Comparison of ENCODE assay signal across 14 cellular contexts in genomic region chr17:74744349-74744713, GRCh38. TPM values are rescaled to one million over a fixed set of nuclear protein-coding genes. Genes with fewer than 3 reads are reported as not detected.
DNase-seq lines count a peak whose midpoint lies in the region; ATAC-seq, FAIRE-seq and TF ChIP-seq lines count a peak whose summit lies in the region.
"Had no signal": no experiment of that assay in that cellular context is flagged by ENCODE, and none has a peak within 500 bp of the region (broad histone marks: within the 10 kb centered on the region; RNA-seq: fewer than 3 reads in every experiment).

No MANE protein-coding gene starts in this region.

- H2BK120ac ChIP-seq in neuronal stem cell (ENCODE audit: low read depth, low read length): no peak overlapping the region

- H3K36me3 ChIP-seq in HEK293 (ENCODE audit: control insufficient read depth in 2 of 2, insufficient read depth in 1 of 2, low read length in 2 of 2) (no peaks in the 10 kb centered on the region), GM12878 (ENCODE audit: control insufficient read depth in 2 of 2, insufficient read depth in 2 of 2, low read length in 1 of 2) (no peaks in the 10 kb centered on the region), neuronal stem cell (replicated peaks in 1 of 2; ENCODE audit: control insufficient read depth in 2 of 2, insufficient read depth in 2 of 2, low read length in 2 of 2) (no peaks in the 10 kb centered on the region)
- H3K36me3 ChIP-seq: heart right ventricle had no signal

- H4K20me1 ChIP-seq in GM12878 (ENCODE audit: control insufficient read depth, insufficient read depth): no peaks in the 10 kb centered on the region

- H3K27ac ChIP-seq in HEK293 (ENCODE audit: extremely low read depth, low read depth, low read length) (no peak overlapping the region), GM12878 (ENCODE audit: control insufficient read depth, insufficient read depth) (no peak overlapping the region), neuronal stem cell (replicated peaks; ENCODE audit: low read length) (no peak overlapping the region)
- H3K27ac ChIP-seq: testis had no signal

- CTCF ChIA-PET in HEK293 (lab: Yijun Ruan, JAX): interaction anchor here (0.7 to 4.7 kb wide), 24 partner anchors 8 to 218 kb away, joined by 3 to 84 read pairs (median 6); partner anchors contain the start of genes GRIN2C, NAT9 and RAB37
- CTCF ChIA-PET in GM12878 (lab: Yijun Ruan, JAX): interaction anchor here (0.6 to 4.5 kb wide), 16 partner anchors 8 to 217 kb away, joined by 3 to 98 read pairs (median 22); partner anchors contain the start of genes FDXR, GRIN2C, NAT9 and RAB37

- TF ChIP-seq EP300 in GM12878 (IDR thresholded peaks at IDR 0.05; ENCODE audit: borderline replicate concordance in 1 of 2, control insufficient read depth in 1 of 2, low read depth in 2 of 2, low read length in 2 of 2): no peak

- peak overlapping the region; percentile 72 for H3K4me3 Mint-ChIP-seq in T-helper 1 cell treated with Interleukin-12 subunit alpha and Interleukin-12 subunit beta and Interleukin-4 antibody, amounts not matched to agents 30 μg/mL and 1 μg/mL, for 36 hours

- no peak overlapping the region for H3K4me3 ChIP-seq in HEK293 (ENCODE audit: low read depth, low read length)
- H3K4me3 ChIP-seq in GM12878: no peak overlapping the region
- peak overlapping the region in 1 of 2 donors; percentile 27 for H3K4me3 ChIP-seq in neuronal stem cell (ENCODE audit: low read length in 2 of 2)
- H3K4me3 ChIP-seq: testis had no signal

- H2BK12ac ChIP-seq in neuronal stem cell (ENCODE audit: low read length): no peak overlapping the region

- no peaks in the 10 kb centered on the region for H3K9me3 Mint-ChIP-seq in T-helper 1 cell treated with Interleukin-12 subunit alpha and Interleukin-12 subunit beta and Interleukin-4 antibody, amounts not matched to agents 30 μg/mL and 1 μg/mL, for 36 hours

- DNase-seq in T-helper 1 cell (no peak), GM12878 (ENCODE audit: low read depth, low spot score) (no peak), neuronal stem cell (ENCODE audit: low spot score) (no peak), NCI-H2171 (lab: John Stamatoyannopoulos, UW) (no peak), GOT3 (lab: John Stamatoyannopoulos, UW) (no peak)

- intact Hi-C loops in GM12878 (cut with micrococcal nuclease; ENCODE audit: unreplicated experiment): loop anchor here (1.0 to 2.0 kb wide), 2 partner anchors 36 to 118 kb away; no protein-coding TSS in a partner anchor

- H2AFZ ChIP-seq in GM12878 (ENCODE audit: control insufficient read depth, low read depth, low read length) (no peak overlapping the region), neuronal stem cell (ENCODE audit: low read length) (peak overlapping the region; percentile 23)

- H2BK15ac ChIP-seq in neuronal stem cell (ENCODE audit: low read length): peak overlapping the region; percentile 13

- RAD21 ChIA-PET in GM12878 (lab: Charles Lee; ENCODE audit: unreplicated experiment): interaction anchor here (0.5 to 3.0 kb wide), 9 partner anchors 7 to 128 kb away, joined by 4 to 30 read pairs (median 9); partner anchors contain the start of genes FDXR and RAB37

- FAIRE-seq in GM12878 (lab: Jason Lieb, UNC): no peak
- FAIRE-seq: small intestine had no signal

- no TSS peak for BruUV-seq in GM12878 (replicated peaks; lab: Mats Ljungman, UMichigan)

- H3K18ac ChIP-seq in neuronal stem cell (ENCODE audit: low read length): no peak overlapping the region

- peaks cover 10% of the 10 kb centered on the region for H3K79me1 ChIP-seq in neuronal stem cell (ENCODE audit: low read depth, low read length)

- SMC1A ChIA-PET in GM12878 (lab: Charles Lee; ENCODE audit: uncharacterized antibody, unreplicated experiment): interaction anchor here (0.9 to 2.3 kb wide), 6 partner anchors 25 to 121 kb away, joined by 3 to 13 read pairs (median 4); no protein-coding TSS in a partner anchor

- no peaks in the 10 kb centered on the region for H3K27me3 ChIP-seq in GM12878 (replicated peaks in 1 of 2; ENCODE audit: control insufficient read depth in 2 of 2, insufficient read depth in 2 of 2, low read length in 1 of 2)
- H3K27me3 ChIP-seq in neuronal stem cell (ENCODE audit: control insufficient read depth in 3 of 3, insufficient read depth in 3 of 3, low read depth in 1 of 3, low read length in 3 of 3): peaks cover 0 to 2% (median 2%) of the 10 kb centered on the region in 3 experiments
- H3K27me3 ChIP-seq: testis had no signal

- ATAC-seq in GM12878 (no peak), HG02884 (IDR thresholded peaks at IDR 0.05; ENCODE audit: unreplicated experiment) (no peak)

- no peak overlapping the region for H4K91ac ChIP-seq in neuronal stem cell (ENCODE audit: low read depth, low read length, poor library complexity)

- H3K27ac Mint-ChIP-seq in T-helper 1 cell treated with Interleukin-12 subunit alpha and Interleukin-12 subunit beta and Interleukin-4 antibody, amounts not matched to agents 30 μg/mL and 1 μg/mL, for 36 hours: peak overlapping the region; percentile 74

- H3K4me2 ChIP-seq in GM12878 (ENCODE audit: control insufficient read depth, insufficient read depth): no peak overlapping the region
- no peak overlapping the region for H3K4me2 ChIP-seq in neuronal stem cell (ENCODE audit: insufficient read depth, low read length, poor library complexity, severe bottlenecking)

- in situ Hi-C loops in GM12878 (cut with MboI): loop anchor here (5.0 kb wide), 1 partner anchor 123 kb away; no protein-coding TSS in a partner anchor

- H3K9me3 ChIP-seq in HEK293 (ENCODE audit: control insufficient read depth, insufficient read depth, low read depth, low read length) (no peaks in the 10 kb centered on the region), GM12878 (replicated peaks; ENCODE audit: control insufficient read depth, insufficient read depth, low read length) (no peaks in the 10 kb centered on the region), neuronal stem cell (replicated peaks in 1 of 2; ENCODE audit: control insufficient read depth in 2 of 2, insufficient read depth in 1 of 2, low read depth in 1 of 2, low read length in 2 of 2) (no peaks in the 10 kb centered on the region)
- H3K9me3 ChIP-seq: heart right ventricle, testis had no signal

- no peak overlapping the region for H3K4ac ChIP-seq in neuronal stem cell (ENCODE audit: low read length)

- no peak overlapping the region for H4K8ac ChIP-seq in neuronal stem cell (ENCODE audit: low read depth, low read length)

- H3K4me1 Mint-ChIP-seq in T-helper 1 cell treated with Interleukin-12 subunit alpha and Interleukin-12 subunit beta and Interleukin-4 antibody, amounts not matched to agents 30 μg/mL and 1 μg/mL, for 36 hours (ENCODE audit: low read depth): peaks cover 60% of the 10 kb centered on the region

- H3K27me3 Mint-ChIP-seq in T-helper 1 cell treated with Interleukin-12 subunit alpha and Interleukin-12 subunit beta and Interleukin-4 antibody, amounts not matched to agents 30 μg/mL and 1 μg/mL, for 36 hours (ENCODE audit: low read depth): no peaks in the 10 kb centered on the region

- no peak overlapping the region for H2BK5ac ChIP-seq in neuronal stem cell (ENCODE audit: low read length)

- peaks cover 9% of the 10 kb centered on the region for H3K79me2 ChIP-seq in GM12878 (ENCODE audit: control insufficient read depth, insufficient read depth, low read length)

- H3K36me3 Mint-ChIP-seq in T-helper 1 cell treated with Interleukin-12 subunit alpha and Interleukin-12 subunit beta and Interleukin-4 antibody, amounts not matched to agents 30 μg/mL and 1 μg/mL, for 36 hours (ENCODE audit: low read depth): peaks cover 22% of the 10 kb centered on the region

- TF ChIP-seq RAD21 in GM12878 (IDR thresholded peaks at IDR 0.05; ENCODE audit: insufficient read depth, low read depth, low read length): no peak

- H3K23ac ChIP-seq in neuronal stem cell (ENCODE audit: low read depth, low read length, poor library complexity): no peak overlapping the region

- TF ChIP-seq POLR2A in GM12878 (IDR thresholded peaks at IDR 0.05; ENCODE audit: low read depth, low read length): no peak

- H3K9ac ChIP-seq in GM12878 (ENCODE audit: control insufficient read depth, insufficient read depth, low read length): no peak overlapping the region
- no peak overlapping the region for H3K9ac ChIP-seq in neuronal stem cell (ENCODE audit: low read depth, low read length, poor library complexity)

- H2AK5ac ChIP-seq in neuronal stem cell (ENCODE audit: low read depth, low read length): no peak overlapping the region

- no peak overlapping the region for H3K14ac ChIP-seq in neuronal stem cell (ENCODE audit: low read length)

- TF ChIP-seq CTCF in HEK293 (tag by site-specific recombination; IDR thresholded peaks at IDR 0.05): no peak
- TF ChIP-seq CTCF in GM12878 (IDR thresholded peaks at IDR 0.05 in 2 of 3, conservative IDR thresholded peaks at IDR 0.05 in 1 of 3; ENCODE audit: control insufficient read depth in 2 of 3, extremely low read depth in 1 of 3, insufficient read depth in 1 of 3, low read depth in 3 of 3, low read length in 3 of 3): no peak

- H3K4me1 ChIP-seq in HEK293 (ENCODE audit: control insufficient read depth, insufficient read depth, low read length) (no peaks in the 10 kb centered on the region; the same call in 1 of the 2 replicates), GM12878 (ENCODE audit: control insufficient read depth, insufficient read depth, low read length) (peaks cover 26% of the 10 kb centered on the region), neuronal stem cell (ENCODE audit: control insufficient read depth in 2 of 2, insufficient read depth in 1 of 2, low read depth in 1 of 2, low read length in 2 of 2) (peaks cover 24 to 36% of the 10 kb centered on the region in 2 donors)

- POLR2A ChIA-PET in HEK293 (lab: Yijun Ruan, JAX): no interaction called here
- POLR2A ChIA-PET in GM12878 (lab: Charles Lee): interaction anchor here (0.5 to 1.3 kb wide), 3 partner anchors 32 to 129 kb away, joined by 3 to 4 read pairs (median 3); partner anchors contain the start of gene NAT9

- 6% methylated on average over 2 of the region's 2 CpGs for WGBS in GM12878 (ENCODE audit: insufficient coverage, insufficient replicate concordance, low lambda C conversion rate, missing lambda C conversion rate)
- WGBS in neuronal stem cell (ENCODE audit: extremely low coverage in 2 of 2, insufficient read length in 2 of 2, insufficient replicate concordance in 1 of 2), 2 donors: no CpG with 5 or more reads among the region's 2 CpGs

RNA-seq across cellular contexts. Expression of gene NHERF1, which starts 4.1 kb away (rescaled TPM):
- 10.8 and 11.9 TPM in 2 replicates for total RNA-seq in GM12878 (2013; cell fraction: nucleolus; rRNA removed)
- total RNA-seq in GM12878 (2014; rRNA removed) (24.7 and 27.4 TPM in 2 replicates), GM12878 (2014; rRNA removed; fragmentation: Illumina TruSeq; extraction: Trizol) (21.5 and 23.5 TPM in 2 replicates), GM12878 (2021) (52.9 and 53.2 TPM in 2 replicates)
- polyA plus RNA-seq in GM12878 (2011; ENCODE audit: low read depth): 13.3 TPM
- polyA plus RNA-seq in GM12878 (2011; rRNA removed) (35.4 and 61.6 TPM in 2 replicates), GM12878 (2014; fragmentation: Illumina TruSeq; extraction: Trizol) (21.5 and 39.2 TPM in 2 replicates), GM12878 (2014; fragmentation: Nextera tagmentation; extraction: Ambion mirVana) (10 to 100 TPM; 13.4 to 14.3 TPM), GM12878 (2014; rRNA removed) (38.8 and 41.3 TPM in 2 replicates), GM12878 (2016; fragmentation: Nextera tagmentation; extraction: Ambion mirVana) (10 to 100 TPM; 57.3 to 61.2 TPM)
- 72.8 and 76.3 TPM in 2 replicates for polyA plus RNA-seq in GM12878 (2011; cell fraction: cytosol; rRNA removed)
- 42.6 and 58.8 TPM in 2 replicates for polyA plus RNA-seq in GM12878 (2011; cell fraction: nucleus; rRNA removed)
- polyA plus RNA-seq in GM12878 (2012): 27.8 and 28.5 TPM in 2 replicates
- polyA minus RNA-seq in GM12878 (2011; rRNA and poly(A)+ RNA removed): 49.8 and 66.4 TPM in 2 replicates
- 24.6 and 28.6 TPM in 2 replicates for polyA minus RNA-seq in GM12878 (2011; cell fraction: cytosol; rRNA and poly(A)+ RNA removed)
- 8.5 and 14.5 TPM in 2 replicates for polyA minus RNA-seq in GM12878 (2011; cell fraction: nucleus; rRNA and poly(A)+ RNA removed)
- 67.4 TPM for polyA plus RNA-seq in neuronal stem cell (2013, experiment 1 of 2)
- polyA plus RNA-seq in neuronal stem cell (2013, experiment 2 of 2): 67.1 TPM

RNA-seq across cellular contexts. Expression of gene RAB37, which starts 7.3 kb away (rescaled TPM):
- 7.8 and 10.2 TPM in 2 replicates for total RNA-seq in GM12878 (2013; cell fraction: nucleolus; rRNA removed)
- total RNA-seq in GM12878 (2014; rRNA removed): 1.1 and 1.5 TPM in 2 replicates
- 1.7 and 2.0 TPM in 2 replicates for total RNA-seq in GM12878 (2014; rRNA removed; fragmentation: Illumina TruSeq; extraction: Trizol)
- total RNA-seq in GM12878 (2021): 2.3 and 2.7 TPM in 2 replicates
- 9.9 TPM for polyA plus RNA-seq in GM12878 (2011; ENCODE audit: low read depth)
- polyA plus RNA-seq in GM12878 (2011; rRNA removed): 4.5 and 5.6 TPM in 2 replicates
- polyA plus RNA-seq in GM12878 (2011; cell fraction: cytosol; rRNA removed): 4.4 and 4.5 TPM in 2 replicates
- polyA plus RNA-seq in GM12878 (2011; cell fraction: nucleus; rRNA removed): 4.2 and 8.4 TPM in 2 replicates
- polyA plus RNA-seq in GM12878 (2012): 11.4 and 11.9 TPM in 2 replicates
- 1.9 and 3.1 TPM in 2 replicates for polyA plus RNA-seq in GM12878 (2014; fragmentation: Illumina TruSeq; extraction: Trizol)
- polyA plus RNA-seq in GM12878 (2014; fragmentation: Nextera tagmentation; extraction: Ambion mirVana): under 1 TPM; 0.48 to 0.97 TPM
- 3.6 and 5.6 TPM in 2 replicates for polyA plus RNA-seq in GM12878 (2014; rRNA removed)
- 1 to 10 TPM; 1.6 to 1.7 TPM for polyA plus RNA-seq in GM12878 (2016; fragmentation: Nextera tagmentation; extraction: Ambion mirVana)
- 2.7 and 4.6 TPM in 2 replicates for polyA minus RNA-seq in GM12878 (2011; rRNA and poly(A)+ RNA removed)
- 1.1 and 1.9 TPM in 2 replicates for polyA minus RNA-seq in GM12878 (2011; cell fraction: cytosol; rRNA and poly(A)+ RNA removed)
- polyA minus RNA-seq in GM12878 (2011; cell fraction: nucleus; rRNA and poly(A)+ RNA removed): 0.48 and 0.86 TPM in 2 replicates
- polyA plus RNA-seq in neuronal stem cell (2013, experiment 1 of 2): 1.6 TPM
- 1.4 TPM for polyA plus RNA-seq in neuronal stem cell (2013, experiment 2 of 2)
- total RNA-seq: A172 had no signal

RNA-seq across cellular contexts. Expression of gene CD300LF, which starts 31.6 kb away (rescaled TPM):
- not detected in 2 replicates for total RNA-seq in GM12878 (2013; cell fraction: nucleolus; rRNA removed)
- total RNA-seq in GM12878 (2014; rRNA removed) (not detected in 2 replicates), GM12878 (2014; rRNA removed; fragmentation: Illumina TruSeq; extraction: Trizol) (not detected in 2 replicates), GM12878 (2021) (not detected in 2 replicates)
- not detected for polyA plus RNA-seq in GM12878 (2011; ENCODE audit: low read depth)
- polyA plus RNA-seq in GM12878 (2011; rRNA removed) (0.15 TPM in 1 of 2 replicates, not detected in the other), GM12878 (2014; fragmentation: Illumina TruSeq; extraction: Trizol) (not detected in 2 replicates), GM12878 (2014; fragmentation: Nextera tagmentation; extraction: Ambion mirVana) (not detected), GM12878 (2014; rRNA removed) (not detected in 2 replicates), GM12878 (2016; fragmentation: Nextera tagmentation; extraction: Ambion mirVana) (not detected)
- not detected in 2 replicates for polyA plus RNA-seq in GM12878 (2011; cell fraction: cytosol; rRNA removed)
- not detected in 2 replicates for polyA plus RNA-seq in GM12878 (2011; cell fraction: nucleus; rRNA removed)
- polyA plus RNA-seq in GM12878 (2012): not detected in 2 replicates
- not detected in 2 replicates for polyA minus RNA-seq in GM12878 (2011; rRNA and poly(A)+ RNA removed)
- polyA minus RNA-seq in GM12878 (2011; cell fraction: cytosol; rRNA and poly(A)+ RNA removed): not detected in 2 replicates
- not detected in 2 replicates for polyA minus RNA-seq in GM12878 (2011; cell fraction: nucleus; rRNA and poly(A)+ RNA removed)
- polyA plus RNA-seq in neuronal stem cell (2013, experiment 1 of 2): not detected
- polyA plus RNA-seq in neuronal stem cell (2013, experiment 2 of 2): not detected
- total RNA-seq: A172; chondrocyte; T-helper 2 cell treated with Interferon-gamma antibody and Interleukin-4, amounts not matched to agents 100 ng/mL and 5 ng/mL, for 36 hours had no signal

RNA-seq across cellular contexts. Expression of gene NAT9, which starts 31.8 kb away (rescaled TPM):
- total RNA-seq in GM12878 (2013; cell fraction: nucleolus; rRNA removed): 68.1 and 91.4 TPM in 2 replicates
- total RNA-seq in GM12878 (2014; rRNA removed) (16.3 and 16.7 TPM in 2 replicates), GM12878 (2014; rRNA removed; fragmentation: Illumina TruSeq; extraction: Trizol) (27.5 and 28.0 TPM in 2 replicates), GM12878 (2021) (44.8 and 45.3 TPM in 2 replicates)
- polyA plus RNA-seq in GM12878 (2011; ENCODE audit: low read depth): 36.0 TPM
- polyA plus RNA-seq in GM12878 (2011; rRNA removed) (23.2 and 26.7 TPM in 2 replicates), GM12878 (2014; fragmentation: Illumina TruSeq; extraction: Trizol) (17.9 and 26.4 TPM in 2 replicates), GM12878 (2014; fragmentation: Nextera tagmentation; extraction: Ambion mirVana) (1 to 10 TPM; 3.5 to 4.5 TPM), GM12878 (2014; rRNA removed) (43.2 and 46.4 TPM in 2 replicates), GM12878 (2016; fragmentation: Nextera tagmentation; extraction: Ambion mirVana) (10 to 100 TPM; 33.9 to 36.4 TPM)
- polyA plus RNA-seq in GM12878 (2011; cell fraction: cytosol; rRNA removed): 31.5 and 40.8 TPM in 2 replicates
- polyA plus RNA-seq in GM12878 (2011; cell fraction: nucleus; rRNA removed): 150 and 164 TPM in 2 replicates
- 40.0 and 45.4 TPM in 2 replicates for polyA plus RNA-seq in GM12878 (2012)
- 18.9 and 36.0 TPM in 2 replicates for polyA minus RNA-seq in GM12878 (2011; rRNA and poly(A)+ RNA removed)
- 6.5 and 9.3 TPM in 2 replicates for polyA minus RNA-seq in GM12878 (2011; cell fraction: cytosol; rRNA and poly(A)+ RNA removed)
- 29.6 and 34.8 TPM in 2 replicates for polyA minus RNA-seq in GM12878 (2011; cell fraction: nucleus; rRNA and poly(A)+ RNA removed)
- polyA plus RNA-seq in neuronal stem cell (2013, experiment 1 of 2): 38.7 TPM
- 39.5 TPM for polyA plus RNA-seq in neuronal stem cell (2013, experiment 2 of 2)
